ENCODE assay signal across 20 cellular contexts in genomic region chr10:58932126-58932525, GRCh38.
"Had no signal": no experiment of that assay in that cellular context is flagged by ENCODE, and none has a peak within 500 bp of the region (broad histone marks: within the 10 kb centered on the region; RNA-seq: fewer than 3 reads in every experiment).

No MANE protein-coding gene starts in this region.

- H3K27ac Mint-ChIP-seq: activated B cell treated with CpG ODN at 0.5 μM for 24 hours; activated CD4-positive, alpha-beta T cell treated with anti-CD3 and anti-CD28 coated beads, Interleukin-2, amount 10 ng/mL, durations not matched to agents 24 days and 14 days; activated naive CD4-positive, alpha-beta T cell treated with anti-CD3 and anti-CD28 coated beads for 36 hours; activated T-helper 17 cell treated with anti-CD3 and anti-CD28 coated beads, Interleukin-2, amount 50 U/mL, for 72 hours; memory B cell; nephron; stimulated activated naive B cell treated with anti-CD40 and anti-IgM and Interleukin-4, amounts not matched to agents 10 μg/mL and 1 μg/mL and 100 μg/mL, for 72 hours had no signal

- ATAC-seq: activated T-helper 17 cell treated with anti-CD3 and anti-CD28 coated beads, Interleukin-2, amount 50 U/mL, for 72 hours; gastrocnemius medialis; heart right ventricle; left lung; psoas muscle; sciatic nerve; stimulated activated naive B cell treated with anti-CD40 and anti-IgM and Interleukin-4, amounts not matched to agents 10 μg/mL and 1 μg/mL and 100 μg/mL, for 72 hours had no signal

- H3K4me1 Mint-ChIP-seq: activated B cell treated with CpG ODN at 0.5 μM for 24 hours; activated CD4-positive, alpha-beta T cell treated with anti-CD3 and anti-CD28 coated beads, Interleukin-2, amount 10 ng/mL, durations not matched to agents 24 days and 14 days; activated T-helper 17 cell treated with anti-CD3 and anti-CD28 coated beads, Interleukin-2, amount 50 U/mL, for 72 hours; memory B cell; nephron; stimulated activated naive B cell treated with anti-CD40 and anti-IgM and Interleukin-4, amounts not matched to agents 10 μg/mL and 1 μg/mL and 100 μg/mL, for 72 hours had no signal

- DNase-seq: activated B cell treated with CpG ODN at 0.5 μM for 24 hours; activated CD4-positive, alpha-beta T cell treated with anti-CD3 and anti-CD28 coated beads, Interleukin-2, amount 10 ng/mL, durations not matched to agents 24 days and 14 days; activated naive CD4-positive, alpha-beta T cell treated with anti-CD3 and anti-CD28 coated beads for 36 hours; activated T-cell treated with anti-CD3 and anti-CD28 coated beads for 4 hours; cerebellar nuclear complex; gastrocnemius medialis; heart right ventricle; left lung; occipital lobe; psoas muscle; stimulated activated CD4-positive, alpha-beta T cell treated with anti-CD3 and anti-CD28 coated beads, Interleukin-2, amount 100 ng/mL, for 24 hours; stimulated activated naive B cell treated with anti-CD40 and anti-IgM and Interleukin-4, amounts not matched to agents 10 μg/mL and 1 μg/mL and 100 μg/mL, for 72 hours had no signal

- H3K36me3 ChIP-seq: esophagus muscularis mucosa, gastrocnemius medialis, heart right ventricle, left lung, tibial nerve had no signal

- H3K4me1 ChIP-seq: esophagus muscularis mucosa, gastrocnemius medialis, heart right ventricle, left lung, psoas muscle, tibial nerve had no signal

- H3K4me3 ChIP-seq: esophagus muscularis mucosa, gastrocnemius medialis, heart right ventricle, left lung, psoas muscle, tibial nerve had no signal

- H3K27me3 Mint-ChIP-seq: activated B cell treated with CpG ODN at 0.5 μM for 24 hours; activated CD4-positive, alpha-beta T cell treated with anti-CD3 and anti-CD28 coated beads, Interleukin-2, amount 10 ng/mL, durations not matched to agents 24 days and 14 days; brain had no signal

- FAIRE-seq: islet of Langerhans had no signal

- H3K9me3 ChIP-seq: left lung, tibial nerve had no signal

- H3K27ac ChIP-seq: esophagus muscularis mucosa, gastrocnemius medialis, heart right ventricle, left lung, psoas muscle, tibial nerve had no signal

- H3K9me3 Mint-ChIP-seq: activated CD4-positive, alpha-beta T cell treated with anti-CD3 and anti-CD28 coated beads, Interleukin-2, amount 10 ng/mL, durations not matched to agents 24 days and 14 days; nephron had no signal

- H3K4me3 Mint-ChIP-seq: activated B cell treated with CpG ODN at 0.5 μM for 24 hours; activated CD4-positive, alpha-beta T cell treated with anti-CD3 and anti-CD28 coated beads, Interleukin-2, amount 10 ng/mL, durations not matched to agents 24 days and 14 days; activated naive CD4-positive, alpha-beta T cell treated with anti-CD3 and anti-CD28 coated beads for 36 hours; activated T-helper 17 cell treated with anti-CD3 and anti-CD28 coated beads, Interleukin-2, amount 50 U/mL, for 72 hours; brain; memory B cell; nephron; stimulated activated naive B cell treated with anti-CD40 and anti-IgM and Interleukin-4, amounts not matched to agents 10 μg/mL and 1 μg/mL and 100 μg/mL, for 72 hours had no signal

- H3K27me3 ChIP-seq: esophagus muscularis mucosa, gastrocnemius medialis, heart right ventricle, left lung, tibial nerve had no signal

- H3K36me3 Mint-ChIP-seq: brain; memory B cell; stimulated activated naive B cell treated with anti-CD40 and anti-IgM and Interleukin-4, amounts not matched to agents 10 μg/mL and 1 μg/mL and 100 μg/mL, for 72 hours had no signal
